Comparison of ENCODE assay signal across 8 cellular contexts in the genomic region with DNA sequence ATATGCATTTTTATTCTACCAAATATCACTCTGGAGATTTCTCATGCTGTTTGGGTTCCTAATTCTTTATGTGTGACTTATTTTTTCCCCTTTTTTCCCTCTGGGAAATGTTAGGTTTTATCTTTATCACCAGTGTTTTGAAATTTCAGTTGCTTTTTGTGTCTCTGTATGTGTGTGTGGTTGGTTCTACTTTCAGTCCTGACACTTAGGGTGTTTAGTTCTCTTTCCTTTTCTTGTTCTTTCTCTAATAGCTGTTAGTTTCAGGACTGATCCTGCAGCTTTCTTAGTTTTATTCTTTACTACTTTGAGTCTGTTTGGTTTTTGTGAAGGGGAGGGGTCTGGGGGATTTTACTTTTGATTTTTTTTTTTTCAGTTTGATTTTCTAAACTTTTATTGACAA. TPM values are rescaled to one million over a fixed set of nuclear protein-coding genes. Genes with fewer than 3 reads are reported as not detected.
A peak's percentile ranks its signal among the peaks of the same experiment; 100 is the strongest.
DNase-seq lines count a peak whose midpoint lies in the region; ATAC-seq lines count a peak whose summit lies in the region.
"Had no signal": no experiment of that assay in that cellular context is flagged by ENCODE, and none has a peak within 500 bp of the region (broad histone marks: within the 10 kb centered on the region; RNA-seq: fewer than 3 reads in every experiment).

No MANE protein-coding gene starts in this region.

- H3K36me3 Mint-ChIP-seq in naive thymus-derived CD8-positive, alpha-beta T cell: peaks cover 4 to 55% (median 17%) of the 10 kb centered on the region in 3 donors

- no peaks in the 10 kb centered on the region for H3K9me3 Mint-ChIP-seq in naive thymus-derived CD8-positive, alpha-beta T cell

- POLR2A ChIA-PET in naive thymus-derived CD8-positive, alpha-beta T cell (lab: Charles Lee): no interaction called here

- no peaks in the 10 kb centered on the region for H3K27me3 Mint-ChIP-seq in naive thymus-derived CD8-positive, alpha-beta T cell

- peaks cover 30 to 77% (median 76%) of the 10 kb centered on the region in 4 donors for H3K4me1 Mint-ChIP-seq in naive thymus-derived CD8-positive, alpha-beta T cell

- peak overlapping the region in 5 of 10 donors; percentile 11 to 60 (median 16) for H3K27ac Mint-ChIP-seq in naive thymus-derived CD8-positive, alpha-beta T cell

- H3K4me3 Mint-ChIP-seq in naive thymus-derived CD8-positive, alpha-beta T cell: peak overlapping the region in 6 of 10 donors; percentile 9 to 42 (median 31)

- no peak for DNase-seq in naive thymus-derived CD8-positive, alpha-beta T cell
- no peak for DNase-seq in AG20443 (ENCODE audit: low spot score)
- no peak for DNase-seq in hypothalamus (lab: John Stamatoyannopoulos, UW)
- no peak for DNase-seq in OCI-M2 (lab: John Stamatoyannopoulos, UW; ENCODE audit: unreplicated experiment)
- DNase-seq: left ventricle myocardium superior had no signal

- ATAC-seq in GM18873 (IDR thresholded peaks at IDR 0.05; ENCODE audit: low FRiP score, unreplicated experiment) (peak; percentile 94), GM21717 (IDR thresholded peaks at IDR 0.05; ENCODE audit: unreplicated experiment) (peak; percentile 75), HG03469 (IDR thresholded peaks at IDR 0.05; ENCODE audit: unreplicated experiment) (peak; percentile 67)
- no peak for ATAC-seq in naive thymus-derived CD8-positive, alpha-beta T cell
- ATAC-seq: left ventricle myocardium superior had no signal

RNA-seq across cellular contexts. Expression of gene PPM1B, which starts 23.1 kb away (rescaled TPM):
- total RNA-seq in naive thymus-derived CD8-positive, alpha-beta T cell: 10 to 100 TPM; 76.7 to 88.0 TPM
- 10 to 100 TPM; 43.3 to 54.5 (median 51.2) TPM for polyA plus RNA-seq in naive thymus-derived CD8-positive, alpha-beta T cell

Comparison
In these comparisons a context has a peak if more than half of its experiments do, and no peak if none do; other contexts are left out.
1. ATAC-seq: peak in GM18873 (single experiment), GM21717 (single experiment) and HG03469 (single experiment); none in naive thymus-derived CD8-positive, alpha-beta T cell (0 of 2).